1 cellular context compared by ENCODE assay signal in genomic region chr2:85326946-85327756, GRCh38.
TF ChIP-seq lines count a peak whose summit lies in the region.

No MANE protein-coding gene starts in this region.

TF ChIP-seq in K562, 482 proteins besides CTCF, POLR2A, EP300 and RAD21 (continued from another document):
- TF ChIP-seq RREB1 (CRISPR knock-in tag; IDR thresholded peaks at IDR 0.05) (no peak), ZNF165 (CRISPR knock-in tag; IDR thresholded peaks at IDR 0.05; ENCODE audit: borderline replicate concordance) (no peak), HLTF (IDR thresholded peaks at IDR 0.05) (no peak), MAFG (tag; conservative IDR thresholded peaks at IDR 0.05) (no peak), ZFX (CRISPR knock-in tag; IDR thresholded peaks at IDR 0.05) (peak; percentile 43; the same call in 1 of the 2 replicates), ZNF3 (CRISPR knock-in tag; IDR thresholded peaks at IDR 0.05) (no peak), GABPB2 (CRISPR knock-in tag; conservative IDR thresholded peaks at IDR 0.05) (no peak), GTF2E2 (tag; IDR thresholded peaks at IDR 0.05) (no peak), MGA (IDR thresholded peaks at IDR 0.05) (no peak), SAP30 (IDR thresholded peaks at IDR 0.05; ENCODE audit: borderline replicate concordance, insufficient read depth, low read depth, low read length, poor library complexity, severe bottlenecking) (no peak), SMAD4 (CRISPR knock-in tag; conservative IDR thresholded peaks at IDR 0.05) (no peak), FIP1L1 (IDR thresholded peaks at IDR 0.05; ENCODE audit: low read depth, low read length, poor library complexity, severe bottlenecking) (no peak), ZNF408 (CRISPR knock-in tag; IDR thresholded peaks at IDR 0.05; ENCODE audit: low read depth) (no peak), GATAD2B (IDR thresholded peaks at IDR 0.05; ENCODE audit: borderline replicate concordance) (no peak), RAD51 (IDR thresholded peaks at IDR 0.05; ENCODE audit: borderline replicate concordance, low read depth) (no peak), HNRNPH1 (optimal IDR thresholded peaks at IDR 0.05; ENCODE audit: low read depth, low read length) (no peak), MEF2A (IDR thresholded peaks at IDR 0.05; ENCODE audit: control insufficient read depth, low read depth, low read length) (no peak), ZNF639 (CRISPR knock-in tag; conservative IDR thresholded peaks at IDR 0.05 in 1 of 2, IDR thresholded peaks at IDR 0.05 in 1 of 2) (no peak), KAT7 (CRISPR knock-in tag; IDR thresholded peaks at IDR 0.05; ENCODE audit: borderline replicate concordance) (no peak), ATF1 (CRISPR knock-in tag; IDR thresholded peaks at IDR 0.05) (no peak), ATF1 (tag; IDR thresholded peaks at IDR 0.05) (0 out of 2 replicates have a peak, but pooled peaks have one; percentile 0), STAG1 (CRISPR knock-in tag; IDR thresholded peaks at IDR 0.05; ENCODE audit: borderline replicate concordance) (no peak), CREB5 (CRISPR knock-in tag; IDR thresholded peaks at IDR 0.05) (no peak), CBX1 (IDR thresholded peaks at IDR 0.05; ENCODE audit: low read depth) (no peak), NUFIP1 (IDR thresholded peaks at IDR 0.05; ENCODE audit: partially characterized antibody) (no peak), ZBTB17 (CRISPR knock-in tag; IDR thresholded peaks at IDR 0.05) (peak; percentile 86), ZNF175 (CRISPR knock-in tag; IDR thresholded peaks at IDR 0.05; ENCODE audit: low read depth) (no peak), SMARCE1 (IDR thresholded peaks at IDR 0.05) (no peak), UBTF (IDR thresholded peaks at IDR 0.05; ENCODE audit: borderline replicate concordance in 1 of 2, low read depth in 2 of 2, low read length in 2 of 2) (0 out of 4 replicates have a peak, but pooled peaks have one; percentile 20 to 26), BDP1 (IDR thresholded peaks at IDR 0.05; ENCODE audit: insufficient read depth, insufficient read length) (no peak)
